Comparison of ENCODE assay signal across 8 cellular contexts in genomic region chr5:69234457-69235268, GRCh38. TPM values are rescaled to one million over a fixed set of nuclear protein-coding genes. Genes with fewer than 3 reads are reported as not detected.
A peak's percentile ranks its signal among the peaks of the same experiment; 100 is the strongest.
DNase-seq lines count a peak whose midpoint lies in the region; ATAC-seq and FAIRE-seq lines count a peak whose summit lies in the region.

Gene CDK7 (plus strand): TSS chr5:69234886. CDS start chr5:69234976, 90 bp downstream.

- peak; percentile 97 for ATAC-seq in GM21367 (IDR thresholded peaks at IDR 0.05; ENCODE audit: unreplicated experiment)

- peak within 1 kb of the TSS; percentile 97 for H3K4me3 ChIP-seq in endocrine pancreas (ENCODE audit: control insufficient read depth, insufficient read depth, low read length)
- H3K4me3 ChIP-seq in mesenchymal stem cell (ENCODE audit: insufficient read depth in 1 of 2, low read depth in 1 of 2, low read length in 2 of 2) = peak within 1 kb of the TSS; percentile 81 to 94

- FAIRE-seq in HTR-8/SVneo (lab: Jason Lieb, UNC) = peak; percentile 94

- peak within 1 kb of the TSS; percentile 94 for H4K8ac ChIP-seq in mesenchymal stem cell (ENCODE audit: low read length)

- no peak within 1 kb of the TSS for H2BK12ac ChIP-seq in mesenchymal stem cell (ENCODE audit: low read length in 2 of 2)

- no peaks in the 10 kb centered on the region for H3K27me3 ChIP-seq in endocrine pancreas (ENCODE audit: control insufficient read depth, insufficient read depth, low read length)
- no peaks in the 10 kb centered on the region for H3K27me3 ChIP-seq in mesenchymal stem cell (ENCODE audit: control insufficient read depth in 1 of 2, insufficient read depth in 1 of 2, low read length in 2 of 2)

- H3K4me1 ChIP-seq in endocrine pancreas (ENCODE audit: control insufficient read depth, insufficient read depth, low read length) (peaks cover 9% of the 10 kb centered on the region), mesenchymal stem cell (ENCODE audit: control insufficient read depth, insufficient read depth, low read depth, low read length) (peaks cover 14% of the 10 kb centered on the region)

- peak within 1 kb of the TSS; percentile 88 for H3K27ac ChIP-seq in mesenchymal stem cell (ENCODE audit: low read length, poor library complexity, severe bottlenecking)

- peak within 1 kb of the TSS in 1 of 2 experiments; percentile 89 for H3K14ac ChIP-seq in mesenchymal stem cell (ENCODE audit: low read length in 2 of 2)

- peak within 1 kb of the TSS in 1 of 2 experiments; percentile 60 for H3K4ac ChIP-seq in mesenchymal stem cell (ENCODE audit: low read depth in 1 of 2, low read length in 2 of 2)

- DNase-seq in COLO829 (ENCODE audit: low spot score) = peak; percentile 90
- DNase-seq in HTR-8/SVneo (ENCODE audit: insufficient read length, low spot score) = peak; percentile 96
- DNase-seq in NOMO-1 treated with dmso at 0.1 percent for 144 hours (lab: John Stamatoyannopoulos, UW; ENCODE audit: unreplicated experiment) = peak; percentile 97
- peak; percentile 74 to 84 (median 79) for DNase-seq in activated CD8-positive, alpha-beta memory T cell treated with anti-CD3 and anti-CD28 coated beads for 48 hours (ENCODE audit: low read depth in 2 of 3, low spot score in 2 of 3)
- peak; percentile 93 for DNase-seq in mesenchymal stem cell
- DNase-seq in stimulated activated CD8-positive, alpha-beta memory T cell treated with anti-CD3 and anti-CD28 coated beads, Interleukin-12 subunit alpha, Interleukin-12 subunit beta, amount 100 ng/mL, for 4 hours (ENCODE audit: low read depth) = peak; percentile 85

- peak within 1 kb of the TSS; percentile 76 for H3K4me2 ChIP-seq in mesenchymal stem cell (ENCODE audit: low read length, poor library complexity, severe bottlenecking)

- peak within 1 kb of the TSS in 1 of 2 experiments; percentile 92 for H3K23ac ChIP-seq in mesenchymal stem cell (ENCODE audit: low read length in 2 of 2)

- H3K79me1 ChIP-seq in mesenchymal stem cell (replicated peaks; ENCODE audit: low read length, poor library complexity, severe bottlenecking) = peaks cover 3% of the 10 kb centered on the region

- H2BK15ac ChIP-seq in mesenchymal stem cell (ENCODE audit: low read depth, poor library complexity, severe bottlenecking) = no peak within 1 kb of the TSS

- peak within 1 kb of the TSS; percentile 92 for H2BK5ac ChIP-seq in mesenchymal stem cell (ENCODE audit: low read depth, low read length, poor library complexity, severe bottlenecking)

- H3K9ac ChIP-seq in endocrine pancreas (ENCODE audit: control insufficient read depth, insufficient read depth, low read length) (peak within 1 kb of the TSS; percentile 95), mesenchymal stem cell (ENCODE audit: low read length) (peak within 1 kb of the TSS; percentile 93)

- peaks cover under 1% of the 10 kb centered on the region for H3K36me3 ChIP-seq in endocrine pancreas (ENCODE audit: control insufficient read depth, insufficient read depth, low read length)
- peaks cover 11 to 24% of the 10 kb centered on the region in 2 experiments for H3K36me3 ChIP-seq in mesenchymal stem cell (ENCODE audit: control insufficient read depth in 1 of 2, insufficient read depth in 2 of 2, low read depth in 1 of 2, low read length in 2 of 2)

- peak within 1 kb of the TSS; percentile 94 for H2AFZ ChIP-seq in mesenchymal stem cell (ENCODE audit: low read depth, low read length)

- peak within 1 kb of the TSS; percentile 87 for H4K91ac ChIP-seq in mesenchymal stem cell (ENCODE audit: low read length)

- WGBS in mesenchymal stem cell = under 1% methylated on average over 49 of the region's 49 CpGs

- peak within 1 kb of the TSS; percentile 81 to 92 for H3K18ac ChIP-seq in mesenchymal stem cell (ENCODE audit: low read depth in 1 of 2, low read length in 2 of 2)

- H2BK120ac ChIP-seq in mesenchymal stem cell (ENCODE audit: low read depth, low read length) = no peak within 1 kb of the TSS

- no peak within 1 kb of the TSS for H2AK5ac ChIP-seq in mesenchymal stem cell (ENCODE audit: low read length, severe bottlenecking)

- H3K9me3 ChIP-seq in endocrine pancreas (ENCODE audit: control insufficient read depth, low read length) (no peaks in the 10 kb centered on the region), mesenchymal stem cell (ENCODE audit: control insufficient read depth, low read length) (no peaks in the 10 kb centered on the region)

RNA-seq across cellular contexts. Expression of gene CDK7, which starts in this region (rescaled TPM):
- polyA plus RNA-seq in mesenchymal stem cell (2013, experiment 1 of 2) = 63.6 TPM
- 57.1 TPM for polyA plus RNA-seq in mesenchymal stem cell (2013, experiment 2 of 2)

Comparison
In these comparisons a context has a peak if more than half of its experiments do, and no peak if none do; other contexts are left out.
1. Peak in every context shown above with its lines: DNase-seq, ATAC-seq, H3K4me3 ChIP-seq and H3K27ac ChIP-seq.